21 cellular contexts compared by ENCODE assay signal in genomic region chr9:131236761-131237160, GRCh38. TPM values are rescaled to one million over a fixed set of nuclear protein-coding genes. Genes with fewer than 3 reads are reported as not detected.
A peak's percentile ranks its signal among the peaks of the same experiment; 100 is the strongest.
DNase-seq lines count a peak whose midpoint lies in the region; ATAC-seq and TF ChIP-seq lines count a peak whose summit lies in the region.
"Had no signal": no experiment of that assay in that cellular context is flagged by ENCODE, and none has a peak within 500 bp of the region (broad histone marks: within the 10 kb centered on the region; RNA-seq: fewer than 3 reads in every experiment).

No MANE protein-coding gene starts in this region.

- no peaks in the 10 kb centered on the region for H3K9me3 ChIP-seq in HCT116 (ENCODE audit: control insufficient read depth in 1 of 2, insufficient read depth in 1 of 2, low read depth in 1 of 2, low read length in 2 of 2)
- H3K9me3 ChIP-seq in neutrophil, result no peaks in the 10 kb centered on the region
- H3K9me3 ChIP-seq: ascending aorta had no signal

- H3K4me3 Mint-ChIP-seq in activated CD8-positive, alpha-beta memory T cell treated with anti-CD3 and anti-CD28 coated beads, Interleukin-2, amount 10 ng/mL, durations not matched to agents 7 days and 5 days, result no peak overlapping the region
- no peak overlapping the region for H3K4me3 Mint-ChIP-seq in central memory CD8-positive, alpha-beta T cell
- H3K4me3 Mint-ChIP-seq: GM23338, neural progenitor cell had no signal

- no peak for TF ChIP-seq POLR2A in HCT116 (IDR thresholded peaks at IDR 0.05; ENCODE audit: borderline replicate concordance, extremely low read depth, insufficient read depth, insufficient read length)

- H3K4me3 ChIP-seq in HCT116 (replicated peaks in 1 of 2; ENCODE audit: low read depth in 1 of 2, low read length in 2 of 2), result no peak overlapping the region
- no peak overlapping the region for H3K4me3 ChIP-seq in neutrophil (ENCODE audit: low read depth in 1 of 2, low read length in 1 of 2)
- H3K4me3 ChIP-seq: ascending aorta, GM23338, neural progenitor cell had no signal

- H3K27me3 ChIP-seq in HCT116 (ENCODE audit: insufficient read depth, low read length) (no peaks in the 10 kb centered on the region), neutrophil (no peaks in the 10 kb centered on the region)
- H3K27me3 ChIP-seq: ascending aorta, neural progenitor cell had no signal

- RAD21 ChIA-PET in HCT116 (lab: Charles Lee; ENCODE audit: low non-redundant PET in 1 of 2, low total read pairs in 2 of 2, uncharacterized antibody in 2 of 2, unreplicated experiment in 2 of 2), result no interaction called here

- H3K27ac ChIP-seq in HCT116 (ENCODE audit: low read depth, low read length), result no peak overlapping the region
- H3K27ac ChIP-seq in neutrophil, result peak overlapping the region; percentile 87
- H3K27ac ChIP-seq: ascending aorta, neural progenitor cell had no signal

- 0 out of 4 replicates have a peak, but pooled peaks cover 0 to 3% of the 10 kb centered on the region in 2 experiments for H3K4me1 ChIP-seq in HCT116 (ENCODE audit: control insufficient read depth in 1 of 2, insufficient read depth in 2 of 2, low read length in 2 of 2)
- H3K4me1 ChIP-seq in neutrophil (ENCODE audit: control insufficient read depth in 1 of 2, insufficient read depth in 1 of 2, low read depth in 1 of 2, low read length in 1 of 2), result peaks cover 24 to 25% of the 10 kb centered on the region in 2 experiments

- CTCF ChIA-PET in activated CD8-positive, alpha-beta memory T cell treated with anti-CD3 and anti-CD28 coated beads, Interleukin-2, amount 10 ng/mL, durations not matched to agents 7 days and 5 days (lab: Charles Lee), result interaction anchor here (1.1 kb wide), 1 partner anchor 113 kb away, joined by 4 read pairs; no protein-coding TSS in a partner anchor
- CTCF ChIA-PET in HCT116 (lab: Charles Lee), result no interaction called here

- no peak for TF ChIP-seq RAD21 in HCT116 (IDR thresholded peaks at IDR 0.05; ENCODE audit: low read depth)

- H3K9me3 Mint-ChIP-seq in activated CD8-positive, alpha-beta memory T cell treated with anti-CD3 and anti-CD28 coated beads, Interleukin-2, amount 10 ng/mL, durations not matched to agents 7 days and 5 days (ENCODE audit: low read depth), result no peaks in the 10 kb centered on the region
- no peaks in the 10 kb centered on the region for H3K9me3 Mint-ChIP-seq in central memory CD8-positive, alpha-beta T cell
- H3K9me3 Mint-ChIP-seq: GM23338 had no signal

- no peaks in the 10 kb centered on the region for H3K9me2 ChIP-seq in HCT116 (ENCODE audit: insufficient read depth)

- ATAC-seq in activated CD8-positive, alpha-beta memory T cell treated with anti-CD3 and anti-CD28 coated beads, Interleukin-2, amount 10 ng/mL, durations not matched to agents 7 days and 5 days, result no peak
- ATAC-seq in HCT116, result no peak
- no peak for ATAC-seq in central memory CD8-positive, alpha-beta T cell (replicated peaks; ENCODE audit: extremely low read depth, poor library complexity, severe bottlenecking)
- ATAC-seq: GM23338 had no signal

- TF ChIP-seq CTCF in HCT116 (IDR thresholded peaks at IDR 0.05 in 2 of 3, conservative IDR thresholded peaks at IDR 0.05 in 1 of 3; ENCODE audit: borderline replicate concordance in 1 of 3, insufficient read depth in 1 of 3, low read depth in 2 of 3, low read length in 2 of 3) (no peak), neutrophil (IDR thresholded peaks at IDR 0.05) (no peak)

- no peaks in the 10 kb centered on the region for H3K79me2 ChIP-seq in HCT116 (ENCODE audit: insufficient read depth, low read length)

- no peak overlapping the region for H3K4me2 ChIP-seq in HCT116 (ENCODE audit: low read length)
- H3K4me2 ChIP-seq: GM23338, neural progenitor cell had no signal

- no peak for DNase-seq in activated CD8-positive, alpha-beta memory T cell treated with anti-CD3 and anti-CD28 coated beads, Interleukin-2, amount 10 ng/mL, durations not matched to agents 7 days and 5 days
- no peak for DNase-seq in activated CD8-positive, alpha-beta memory T cell treated with anti-CD3 and anti-CD28 coated beads, Interleukin-2, amount 50 U/mL, for 4 hours
- DNase-seq in HCT116 (ENCODE audit: low read depth, low spot score), result no peak
- no peak for DNase-seq in central memory CD8-positive, alpha-beta T cell (ENCODE audit: low spot score in 2 of 2)
- no peak for DNase-seq in nucleus accumbens (lab: John Stamatoyannopoulos, UW)
- no peak for DNase-seq in posterior vena cava (ENCODE audit: low spot score)
- DNase-seq in NCI-H2107 (lab: John Stamatoyannopoulos, UW), result no peak
- DNase-seq: activated CD8-positive, alpha-beta memory T cell treated with anti-CD3 and anti-CD28 coated beads for 24 hours; activated effector memory CD4-positive, alpha-beta T cell treated with Interleukin-2 at 50 U/mL for 16 hours; hypothalamus; kidney glomerular epithelial cell; NCI-H1417 treated with DMSO at 0.1 percent for 48 hours; NCI-H2171 treated with DMSO at 0.1 percent for 48 hours; NCI-H82; retina; stimulated activated naive CD4-positive, alpha-beta T cell; trophoblast cell had no signal

- intact Hi-C loops in HCT116 (cut with micrococcal nuclease) (no loop called here), posterior vena cava (cut with DNase I) (no loop called here)

- H3K9ac ChIP-seq in HCT116 (ENCODE audit: low read length), result no peak overlapping the region
- H3K9ac ChIP-seq: neural progenitor cell had no signal

- H3K36me3 ChIP-seq in HCT116 (ENCODE audit: control insufficient read depth in 1 of 2, insufficient read depth in 2 of 2, low read length in 2 of 2), result peaks cover 12 to 14% of the 10 kb centered on the region in 2 experiments; a peak in 3 of 4 replicates
- peaks cover 48% of the 10 kb centered on the region for H3K36me3 ChIP-seq in neutrophil
- H3K36me3 ChIP-seq: neural progenitor cell had no signal

- BruUV-seq in HCT116 (replicated peaks; lab: Mats Ljungman, UMichigan), result TSS peak; percentile 22

- H2AFZ ChIP-seq in HCT116 (ENCODE audit: low read depth, low read length, poor library complexity, severe bottlenecking), result no peak overlapping the region
- H2AFZ ChIP-seq: GM23338, neural progenitor cell had no signal

- H3K27me3 Mint-ChIP-seq in activated CD8-positive, alpha-beta memory T cell treated with anti-CD3 and anti-CD28 coated beads, Interleukin-2, amount 10 ng/mL, durations not matched to agents 7 days and 5 days, result no peaks in the 10 kb centered on the region
- H3K27me3 Mint-ChIP-seq in central memory CD8-positive, alpha-beta T cell, result no peaks in the 10 kb centered on the region

- no peaks in the 10 kb centered on the region for H4K20me1 ChIP-seq in HCT116 (ENCODE audit: insufficient read depth)

- H3K4me1 Mint-ChIP-seq in activated CD8-positive, alpha-beta memory T cell treated with anti-CD3 and anti-CD28 coated beads, Interleukin-2, amount 10 ng/mL, durations not matched to agents 7 days and 5 days, result peaks cover 45% of the 10 kb centered on the region
- H3K4me1 Mint-ChIP-seq in central memory CD8-positive, alpha-beta T cell, result peaks cover 34% of the 10 kb centered on the region

- peak overlapping the region; percentile 99 for H3K27ac Mint-ChIP-seq in activated CD8-positive, alpha-beta memory T cell treated with anti-CD3 and anti-CD28 coated beads, Interleukin-2, amount 10 ng/mL, durations not matched to agents 7 days and 5 days
- peak overlapping the region; percentile 95 for H3K27ac Mint-ChIP-seq in central memory CD8-positive, alpha-beta T cell (ENCODE audit: low read depth)
- H3K27ac Mint-ChIP-seq: GM23338, neural progenitor cell had no signal

- peaks cover 15% of the 10 kb centered on the region for H3K36me3 Mint-ChIP-seq in activated CD8-positive, alpha-beta memory T cell treated with anti-CD3 and anti-CD28 coated beads, Interleukin-2, amount 10 ng/mL, durations not matched to agents 7 days and 5 days
- H3K36me3 Mint-ChIP-seq in central memory CD8-positive, alpha-beta T cell (ENCODE audit: insufficient read depth), result peaks cover 17% of the 10 kb centered on the region

- POLR2A ChIA-PET in HCT116 (lab: Charles Lee), result no interaction called here

TF ChIP-seq in HCT116, 20 proteins besides CTCF, POLR2A, EP300 and RAD21 (continues in another document):
- TF ChIP-seq EGR1 (IDR thresholded peaks at IDR 0.05; ENCODE audit: low read depth) (no peak), SP1 (IDR thresholded peaks at IDR 0.05; ENCODE audit: low read depth) (no peak), REST (IDR thresholded peaks at IDR 0.05; ENCODE audit: low read depth) (no peak), SRF (IDR thresholded peaks at IDR 0.05; ENCODE audit: low read depth) (no peak), YY1 (IDR thresholded peaks at IDR 0.05; ENCODE audit: extremely low read depth, insufficient replicate concordance, low read depth, low read length) (no peak)

RNA-seq across cellular contexts. Expression of gene FAM78A, which starts 39.5 kb away (rescaled TPM):
- total RNA-seq in activated CD8-positive, alpha-beta memory T cell treated with anti-CD3 and anti-CD28 coated beads, Interleukin-2, amount 10 ng/mL, durations not matched to agents 7 days and 5 days, result 10 to 100 TPM; 76.8 to 80.0 TPM
- total RNA-seq in HCT116 (2021; ENCODE audit: unreplicated experiment) (3.4 TPM), posterior vena cava (1 to 10 TPM; 3.0 to 4.1 TPM)
- polyA plus RNA-seq in HCT116 (2012), result 1.8 and 2.2 TPM in 2 replicates

RNA-seq across cellular contexts. Expression of gene PLPP7, which starts 52.8 kb away (rescaled TPM):
- not detected for total RNA-seq in activated CD8-positive, alpha-beta memory T cell treated with anti-CD3 and anti-CD28 coated beads, Interleukin-2, amount 10 ng/mL, durations not matched to agents 7 days and 5 days
- total RNA-seq in HCT116 (2021; ENCODE audit: unreplicated experiment) (0.37 TPM), posterior vena cava (1 to 10 TPM; 8.9 to 9.8 TPM)
- polyA plus RNA-seq in HCT116 (2012), result 0.12 and 0.17 TPM in 2 replicates

Comparison
In these comparisons a context has a peak if more than half of its experiments do, and no peak if none do; other contexts are left out.
1. RNA of gene FAM78A, which starts 39.5 kb away (total RNA-seq): 76.8 to 80.0 TPM in activated CD8-positive, alpha-beta memory T cell treated with anti-CD3 and anti-CD28 coated beads, Interleukin-2, amount 10 ng/mL, durations not matched to agents 7 days and 5 days; 3.0 to 4.1 TPM in posterior vena cava and 3.4 TPM in HCT116 (single experiment); every median in the first group is over 10 times any median in the second.